13 cellular contexts compared by ENCODE assay signal in genomic region chrX:135340827-135341226, GRCh38. TPM values are rescaled to one million over a fixed set of nuclear protein-coding genes. Genes with fewer than 3 reads are reported as not detected.
DNase-seq lines count a peak whose midpoint lies in the region; ATAC-seq and TF ChIP-seq lines count a peak whose summit lies in the region.
"Had no signal": no experiment of that assay in that cellular context is flagged by ENCODE, and none has a peak within 500 bp of the region (broad histone marks: within the 10 kb centered on the region; RNA-seq: fewer than 3 reads in every experiment).

No MANE protein-coding gene starts in this region.

- ATAC-seq in HG03439 (IDR thresholded peaks at IDR 0.05; ENCODE audit: unreplicated experiment) (no peak), GM19463 (IDR thresholded peaks at IDR 0.05; ENCODE audit: unreplicated experiment) (no peak)

- H2AFZ ChIP-seq in neural progenitor cell (replicated peaks): no peak overlapping the region

- no peaks in the 10 kb centered on the region for H3K36me3 Mint-ChIP-seq in neural progenitor cell

- no peaks in the 10 kb centered on the region for H3K27me3 ChIP-seq in neural progenitor cell
- H3K27me3 ChIP-seq: testis had no signal

- no peaks in the 10 kb centered on the region for H3K9me3 ChIP-seq in neural progenitor cell (ENCODE audit: low read depth)
- H3K9me3 ChIP-seq: testis had no signal

- H3K4me1 ChIP-seq in neural progenitor cell: peaks cover 4% of the 10 kb centered on the region
- H3K4me1 ChIP-seq: testis had no signal

- no peaks in the 10 kb centered on the region for H3F3A ChIP-seq in neural progenitor cell (ENCODE audit: low read depth)

- H4K20me1 ChIP-seq in neural progenitor cell (ENCODE audit: low read depth): no peaks in the 10 kb centered on the region

- H3K27ac Mint-ChIP-seq in neural progenitor cell: no peak overlapping the region
- H3K27ac Mint-ChIP-seq: activated B cell treated with CpG ODN at 0.5 μM for 24 hours had no signal

- peak overlapping the region; percentile 72 for H3K4me3 ChIP-seq in coronary artery
- peak overlapping the region; percentile 73 for H3K4me3 ChIP-seq in neural progenitor cell
- H3K4me3 ChIP-seq: testis had no signal

- H3K9me3 Mint-ChIP-seq in neural progenitor cell: no peaks in the 10 kb centered on the region
- H3K9me3 Mint-ChIP-seq: activated B cell treated with CpG ODN at 0.5 μM for 24 hours had no signal

- H3K36me3 ChIP-seq in neural progenitor cell: no peaks in the 10 kb centered on the region

- H3K79me2 ChIP-seq in neural progenitor cell (ENCODE audit: low read depth): peaks cover 13% of the 10 kb centered on the region

- peaks cover 2% of the 10 kb centered on the region for H3K27me3 Mint-ChIP-seq in neural progenitor cell (ENCODE audit: insufficient read depth, low read depth)
- H3K27me3 Mint-ChIP-seq: activated B cell treated with CpG ODN at 0.5 μM for 24 hours had no signal

- DNase-seq in DMS 273 treated with DMSO at 0.1 percent for 48 hours (lab: John Stamatoyannopoulos, UW): peak; percentile 38
- peak; percentile 36 to 79 for DNase-seq in NCI-H524 (lab: John Stamatoyannopoulos, UW)
- DNase-seq in coronary artery (ENCODE audit: low spot score): no peak
- DNase-seq in neural progenitor cell (ENCODE audit: low spot score): no peak
- no peak for DNase-seq in T-helper 9 cell
- DNase-seq in CD1c-positive myeloid dendritic cell (ENCODE audit: extremely low spot score): no peak
- DNase-seq: activated B cell treated with CpG ODN at 0.5 μM for 24 hours, NCI-H1694 treated with DMSO at 0.1 percent for 48 hours, testis had no signal

- H3K27ac ChIP-seq in coronary artery: no peak overlapping the region
- no peak overlapping the region for H3K27ac ChIP-seq in neural progenitor cell
- H3K27ac ChIP-seq: testis had no signal

- peak overlapping the region; percentile 77 for H3K4me2 ChIP-seq in neural progenitor cell

- H3K4me1 Mint-ChIP-seq in neural progenitor cell: peaks cover 23% of the 10 kb centered on the region

- no peak overlapping the region for H3K9ac ChIP-seq in neural progenitor cell

- H3K4me3 Mint-ChIP-seq in neural progenitor cell: peak overlapping the region; percentile 30
- H3K4me3 Mint-ChIP-seq: activated B cell treated with CpG ODN at 0.5 μM for 24 hours had no signal

- TF ChIP-seq CTCF in coronary artery (IDR thresholded peaks at IDR 0.05) (no peak), neural progenitor cell (IDR thresholded peaks at IDR 0.05) (no peak)

RNA-seq across cellular contexts. Expression of gene ZNF75D, which starts 3.1 kb away (rescaled TPM):
- 6.7 and 7.7 TPM in 2 replicates for total RNA-seq in neural progenitor cell (ENCODE audit: low replicate concordance)

RNA-seq across cellular contexts. Expression of gene ZNF449, which starts 3.8 kb away (rescaled TPM):
- total RNA-seq in neural progenitor cell (ENCODE audit: low replicate concordance): 17.4 and 32.2 TPM in 2 replicates

RNA-seq across cellular contexts. Expression of gene ETDC, which starts 31.5 kb away (rescaled TPM):
- not detected in 2 replicates for total RNA-seq in neural progenitor cell (ENCODE audit: low replicate concordance)
- total RNA-seq: activated B cell treated with CpG ODN at 0.5 μM for 24 hours, endothelial cell of umbilical vein, pulmonary artery endothelial cell, testis had no signal

Comparison
In these comparisons a context has a peak if more than half of its experiments do, and no peak if none do; other contexts are left out.
1. DNase-seq: peak in DMS 273 treated with DMSO at 0.1 percent for 48 hours (single experiment) and NCI-H524 (2 of 2); none in coronary artery (single experiment), neural progenitor cell (single experiment), T-helper 9 cell (single experiment) and CD1c-positive myeloid dendritic cell (single experiment).